In genomic region chr15:67828969-67829646, GRCh38 we compare ENCODE assay signal across 1 cellular context.
TF ChIP-seq lines count a peak whose summit lies in the region.

No MANE protein-coding gene starts in this region.

TF ChIP-seq in GM12878, 131 proteins besides CTCF, POLR2A, EP300 and RAD21:
- no peak for TF ChIP-seq HDAC2 (IDR thresholded peaks at IDR 0.05)
- peak; percentile 84 for TF ChIP-seq SUZ12 (IDR thresholded peaks at IDR 0.05; ENCODE audit: unreplicated experiment)
